In the genomic region with DNA sequence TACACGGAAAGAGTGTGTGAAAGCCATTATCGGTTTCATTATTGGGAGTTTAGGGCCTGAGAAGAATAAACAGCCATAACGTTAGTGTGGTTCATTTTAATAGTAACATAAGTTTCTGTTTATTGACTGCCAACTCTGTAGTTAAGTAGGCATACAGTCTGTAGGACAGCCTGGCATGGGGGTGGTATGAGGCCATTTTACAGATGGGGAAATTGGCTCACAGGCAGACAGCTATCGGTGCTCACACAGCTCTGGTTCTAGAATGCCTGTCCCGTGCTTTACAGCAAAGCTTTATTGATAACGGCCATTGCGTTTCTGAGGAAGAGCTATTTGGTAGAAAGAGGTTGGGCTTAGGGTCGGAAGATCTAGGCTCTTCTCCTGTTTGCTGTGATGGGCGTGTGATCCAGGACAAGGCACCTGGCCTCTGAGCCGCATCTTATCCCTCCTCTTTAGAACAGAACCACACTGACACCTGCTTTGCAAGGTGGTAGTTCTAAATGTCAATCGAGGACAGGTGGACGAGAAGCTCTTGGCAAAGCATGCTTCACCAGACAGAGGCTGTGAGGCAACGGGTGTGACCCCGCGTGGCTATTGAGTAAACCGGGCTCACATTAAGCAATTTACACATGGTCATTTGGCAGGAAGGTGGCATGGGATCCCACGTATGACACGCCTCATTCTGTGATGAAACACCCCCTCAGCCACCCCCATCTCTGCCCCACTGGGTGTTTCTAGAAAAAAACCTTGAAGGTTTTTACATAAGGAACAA, we compare ENCODE assay signal across 12 cellular contexts. TPM values are rescaled to one million over a fixed set of nuclear protein-coding genes. Genes with fewer than 3 reads are reported as not detected.
DNase-seq lines count a peak whose midpoint lies in the region; ATAC-seq, FAIRE-seq and TF ChIP-seq lines count a peak whose summit lies in the region.
"Had no signal": no experiment of that assay in that cellular context is flagged by ENCODE, and none has a peak within 500 bp of the region (broad histone marks: within the 10 kb centered on the region; RNA-seq: fewer than 3 reads in every experiment).

No MANE protein-coding gene starts in this region.

- intact Hi-C loops in MCF 10A (cut with micrococcal nuclease), result no loop called here
- intact Hi-C loops in kidney (cut with DNase I), result no loop called here

- ATAC-seq in HG02763 (IDR thresholded peaks at IDR 0.05; ENCODE audit: unreplicated experiment), result no peak
- ATAC-seq: natural killer cell had no signal

- BruUV-seq in MCF 10A (replicated peaks; lab: Mats Ljungman, UMichigan), result no TSS peak

- DNase-seq in HTR-8/SVneo (ENCODE audit: insufficient read length, low spot score) (no peak), MCF 10A (ENCODE audit: unreplicated experiment) (peak; percentile 87), kidney (peak; percentile 67), NCI-H1930 (lab: John Stamatoyannopoulos, UW) (no peak), NCI-H146 (lab: John Stamatoyannopoulos, UW) (no peak), NCI-H774 (lab: John Stamatoyannopoulos, UW) (no peak)
- DNase-seq: hypothalamus, natural killer cell had no signal

- peaks cover 31% of the 10 kb centered on the region for H3K4me1 Mint-ChIP-seq in MCF 10A (ENCODE audit: insufficient read depth, unreplicated experiment)
- H3K4me1 Mint-ChIP-seq: natural killer cell had no signal

- CTCF ChIA-PET in MCF 10A (lab: Yijun Ruan, JAX), result interaction anchor here (0.5 to 1.9 kb wide), 8 partner anchors 11 to 465 kb away, joined by 3 to 7 read pairs (median 4); no protein-coding TSS in a partner anchor

- peak overlapping the region; percentile 75 for H3K27ac Mint-ChIP-seq in MCF 10A (ENCODE audit: low read depth, unreplicated experiment)
- H3K27ac Mint-ChIP-seq: activated T-helper 2 cell treated with anti-CD3 and anti-CD28 coated beads, Interferon-gamma antibody, Interleukin-2, Interleukin-4, amounts not matched to agents 10 μg/mL and 5 μg/mL and 100 μg/mL, durations not matched to agents 14 hours and 24 hours and 36 hours; natural killer cell; stimulated activated naive CD8-positive, alpha-beta T cell treated with anti-CD3 and anti-CD28 coated beads, Interleukin-15, Interleukin-2, amounts not matched to agents 100 ng/mL and 50 ng/mL, for 24 hours had no signal

- H3K4me1 ChIP-seq in kidney (ENCODE audit: control insufficient read depth in 1 of 2, insufficient read depth in 1 of 2, low read depth in 1 of 2, low read length in 2 of 2), result peaks cover 14% of the 10 kb centered on the region in 2 donors

- no peak overlapping the region for H3K9ac ChIP-seq in kidney (ENCODE audit: low read length in 2 of 2)

- H3K9me3 ChIP-seq in kidney (ENCODE audit: control insufficient read depth in 1 of 2, low read length in 2 of 2), result no peaks in the 10 kb centered on the region

- H3K9me3 Mint-ChIP-seq in MCF 10A (ENCODE audit: unreplicated experiment), result no peaks in the 10 kb centered on the region
- H3K9me3 Mint-ChIP-seq: activated T-helper 2 cell treated with anti-CD3 and anti-CD28 coated beads, Interferon-gamma antibody, Interleukin-2, Interleukin-4, amounts not matched to agents 10 μg/mL and 5 μg/mL and 100 μg/mL, durations not matched to agents 14 hours and 24 hours and 36 hours; natural killer cell; stimulated activated naive CD8-positive, alpha-beta T cell treated with anti-CD3 and anti-CD28 coated beads, Interleukin-15, Interleukin-2, amounts not matched to agents 100 ng/mL and 50 ng/mL, for 24 hours had no signal

- POLR2A ChIA-PET in MCF 10A (lab: Yijun Ruan, JAX), result interaction anchor here (0.6 to 7.3 kb wide), 26 partner anchors 11 to 317 kb away, joined by 3 to 113 read pairs (median 6); no protein-coding TSS in a partner anchor

- peaks cover 60 to 70% of the 10 kb centered on the region in 2 donors for H3K36me3 ChIP-seq in kidney (ENCODE audit: control insufficient read depth in 1 of 2, insufficient read depth in 2 of 2, low read length in 2 of 2)

- H3K4me3 ChIP-seq in kidney (ENCODE audit: low read length in 2 of 2), result no peak overlapping the region
- no peak overlapping the region for H3K4me3 ChIP-seq in skin epidermis

- H3K27me3 Mint-ChIP-seq in MCF 10A (ENCODE audit: insufficient read depth, unreplicated experiment), result no peaks in the 10 kb centered on the region
- H3K27me3 Mint-ChIP-seq: stimulated activated naive CD8-positive, alpha-beta T cell treated with anti-CD3 and anti-CD28 coated beads, Interleukin-15, Interleukin-2, amounts not matched to agents 100 ng/mL and 50 ng/mL, for 24 hours had no signal

- peak; percentile 48 for FAIRE-seq in HTR-8/SVneo (lab: Jason Lieb, UNC)
- no peak for FAIRE-seq in kidney (lab: Jason Lieb, UNC)

- no peak for TF ChIP-seq CTCF in MCF 10A (IDR thresholded peaks at IDR 0.05; ENCODE audit: unreplicated experiment)
- no peak for TF ChIP-seq CTCF in kidney (IDR thresholded peaks at IDR 0.05; ENCODE audit: borderline replicate concordance, extremely low read depth, insufficient read depth)

- peaks cover 99% of the 10 kb centered on the region for H3K36me3 Mint-ChIP-seq in MCF 10A (ENCODE audit: insufficient read depth, unreplicated experiment)

- H3K27ac ChIP-seq in kidney (ENCODE audit: low read depth in 2 of 2, low read length in 2 of 2) (peak overlapping the region; percentile 2 to 50), skin epidermis (peak overlapping the region in 15 of 21 experiments; percentile 1 to 66 (median 45))

- peak overlapping the region; percentile 23 for H3K4me3 Mint-ChIP-seq in MCF 10A (ENCODE audit: unreplicated experiment)
- H3K4me3 Mint-ChIP-seq: natural killer cell; stimulated activated naive CD8-positive, alpha-beta T cell treated with anti-CD3 and anti-CD28 coated beads, Interleukin-15, Interleukin-2, amounts not matched to agents 100 ng/mL and 50 ng/mL, for 24 hours had no signal

RNA-seq across cellular contexts. Expression of gene ETS2, which starts 14.9 kb away (rescaled TPM):
- total RNA-seq in MCF 10A (2022) (109 and 126 TPM in 2 replicates), kidney (178 TPM)
- 43.1 TPM for polyA plus RNA-seq in kidney (ENCODE audit: insufficient read depth, low read depth, low replicate concordance)

Comparison
In these comparisons a context has a peak if more than half of its experiments do, and no peak if none do; other contexts are left out.
1. DNase-seq: peak in MCF 10A (single experiment) and kidney (single experiment); none in HTR-8/SVneo (single experiment), NCI-H1930 (0 of 2), NCI-H146 (single experiment) and NCI-H774 (single experiment).